23 cellular contexts compared by ENCODE assay signal in the genomic region with DNA sequence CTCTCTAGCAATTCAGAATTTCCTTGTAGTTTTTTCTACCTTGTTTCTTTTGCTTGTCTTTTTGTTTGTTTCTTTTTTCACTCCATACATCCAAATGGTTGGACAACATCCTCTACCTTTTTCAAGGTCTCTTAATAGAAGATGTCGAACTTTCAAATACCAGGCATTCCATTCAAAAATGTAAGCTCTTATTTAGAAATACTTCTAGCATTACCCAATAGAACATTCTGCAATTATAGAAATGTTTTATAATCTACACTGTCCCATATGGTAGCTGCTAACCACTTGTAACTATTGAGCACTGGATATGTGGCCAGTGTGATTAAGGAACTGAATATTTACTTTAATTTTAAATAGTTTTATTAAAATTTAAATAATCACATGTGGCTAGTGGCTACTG.
"Had no signal": no experiment of that assay in that cellular context is flagged by ENCODE, and none has a peak within 500 bp of the region (broad histone marks: within the 10 kb centered on the region; RNA-seq: fewer than 3 reads in every experiment).

No MANE protein-coding gene starts in this region.

- H3K4me3 ChIP-seq: dorsolateral prefrontal cortex, heart left ventricle, mucosa of descending colon, psoas muscle, right lobe of liver, spleen, testis, tibial nerve, upper lobe of right lung had no signal

- H3K9me3 Mint-ChIP-seq: stimulated activated memory B cell treated with anti-CD40 and anti-IgM and Interleukin-4, amounts not matched to agents 10 μg/mL and 1 μg/mL and 100 μg/mL, for 72 hours; stimulated activated naive CD8-positive, alpha-beta T cell treated with anti-CD3 and anti-CD28 coated beads, Interleukin-15, amount 100 ng/mL, for 72 hours had no signal

- H3K27me3 Mint-ChIP-seq: stimulated activated memory B cell treated with anti-CD40 and anti-IgM and Interleukin-4, amounts not matched to agents 10 μg/mL and 1 μg/mL and 100 μg/mL, for 72 hours had no signal

- H3K4me1 Mint-ChIP-seq: naive thymus-derived CD8-positive, alpha-beta T cell; stimulated activated memory B cell treated with anti-CD40 and anti-IgM and Interleukin-4, amounts not matched to agents 10 μg/mL and 1 μg/mL and 100 μg/mL, for 72 hours; stimulated activated naive CD8-positive, alpha-beta T cell treated with anti-CD3 and anti-CD28 coated beads, Interleukin-15, amount 100 ng/mL, for 72 hours had no signal

- H3K36me3 Mint-ChIP-seq: stimulated activated memory B cell treated with anti-CD40 and anti-IgM and Interleukin-4, amounts not matched to agents 10 μg/mL and 1 μg/mL and 100 μg/mL, for 72 hours had no signal

- DNase-seq: cortex of kidney; dorsolateral prefrontal cortex; effector CD8-positive, alpha-beta T cell; heart left ventricle; hippocampal formation; kidney glomerular epithelial cell; mucosa of descending colon; naive thymus-derived CD8-positive, alpha-beta T cell; psoas muscle; retina; right lobe of liver; spleen; stimulated activated CD4-positive, alpha-beta T cell treated with anti-CD3 and anti-CD28 coated beads, Interleukin-15, amount 100 ng/mL, for 24 hours; stimulated activated CD4-positive, alpha-beta T cell treated with anti-CD3 and anti-CD28 coated beads, Interleukin-1b, Interleukin-23, amount 100 ng/mL, for 48 hours; stimulated activated CD4-positive, alpha-beta T cell treated with anti-CD3 and anti-CD28 coated beads, Interleukin-4, amount 100 ng/mL, for 24 hours; stimulated activated naive CD8-positive, alpha-beta T cell treated with anti-CD3 and anti-CD28 coated beads, Interleukin-15, amount 100 ng/mL, for 72 hours; testis; upper lobe of right lung had no signal

- H3K27ac Mint-ChIP-seq: naive thymus-derived CD8-positive, alpha-beta T cell; stimulated activated memory B cell treated with anti-CD40 and anti-IgM and Interleukin-4, amounts not matched to agents 10 μg/mL and 1 μg/mL and 100 μg/mL, for 72 hours; stimulated activated naive CD8-positive, alpha-beta T cell treated with anti-CD3 and anti-CD28 coated beads, Interleukin-15, amount 100 ng/mL, for 72 hours had no signal

- FAIRE-seq: frontal cortex, islet of Langerhans had no signal

- H3K4me3 Mint-ChIP-seq: naive thymus-derived CD8-positive, alpha-beta T cell; stimulated activated memory B cell treated with anti-CD40 and anti-IgM and Interleukin-4, amounts not matched to agents 10 μg/mL and 1 μg/mL and 100 μg/mL, for 72 hours; stimulated activated naive CD8-positive, alpha-beta T cell treated with anti-CD3 and anti-CD28 coated beads, Interleukin-15, amount 100 ng/mL, for 72 hours had no signal

- ATAC-seq: esophagus mucosa; heart left ventricle; mucosa of descending colon; naive thymus-derived CD8-positive, alpha-beta T cell; psoas muscle; right lobe of liver; stimulated activated memory B cell treated with anti-CD40 and anti-IgM and Interleukin-4, amounts not matched to agents 10 μg/mL and 1 μg/mL and 100 μg/mL, for 72 hours; stimulated activated naive CD8-positive, alpha-beta T cell treated with anti-CD3 and anti-CD28 coated beads, Interleukin-15, amount 100 ng/mL, for 72 hours; upper lobe of right lung had no signal
